10 cellular contexts compared by ENCODE assay signal in the genomic region with DNA sequence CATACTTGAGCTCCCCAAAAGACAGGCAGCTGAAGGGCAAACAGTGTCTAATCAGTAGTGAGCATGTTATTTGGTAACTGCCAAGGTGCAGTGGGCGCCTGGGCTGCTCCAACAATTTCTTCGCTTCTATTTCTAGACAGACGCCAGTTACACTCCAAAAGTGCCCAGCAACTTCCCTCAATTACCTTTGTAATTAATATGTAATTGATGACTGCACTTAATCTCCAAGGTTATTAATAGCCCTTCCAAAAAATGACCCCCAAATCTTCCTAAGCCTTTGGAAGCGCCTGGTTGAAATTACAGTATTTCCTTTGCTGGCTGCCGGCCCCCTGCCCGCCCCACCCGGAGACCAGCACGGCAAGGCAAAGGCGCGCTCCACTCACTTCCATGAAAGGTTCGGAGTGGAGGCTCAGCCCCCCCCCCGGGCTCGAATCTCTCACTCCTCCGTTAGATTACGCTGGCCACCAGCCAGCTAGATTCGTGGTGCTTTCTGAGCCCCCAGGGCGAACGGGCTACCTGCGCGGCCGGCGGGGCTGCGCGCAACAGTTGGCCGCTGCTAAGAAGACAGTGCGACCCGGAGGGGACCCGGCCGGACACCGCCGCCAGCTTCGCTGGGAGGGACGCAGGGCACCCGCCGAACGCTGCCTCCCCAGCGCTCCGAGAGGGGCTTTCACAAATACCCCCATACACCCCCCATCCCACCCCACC. TPM values are rescaled to one million over a fixed set of nuclear protein-coding genes. Genes with fewer than 3 reads are reported as not detected.
DNase-seq lines count a peak whose midpoint lies in the region; ATAC-seq, FAIRE-seq and TF ChIP-seq lines count a peak whose summit lies in the region.
"Had no signal": no experiment of that assay in that cellular context is flagged by ENCODE, and none has a peak within 500 bp of the region (broad histone marks: within the 10 kb centered on the region; RNA-seq: fewer than 3 reads in every experiment).

No MANE protein-coding gene starts in this region.

- intact Hi-C loops in left lung (cut with DNase I) = no loop called here

- peaks cover 63% of the 10 kb centered on the region for H3K27me3 Mint-ChIP-seq in activated T-cell treated with anti-CD3 and anti-CD28 coated beads, Interleukin-2, amount 50 U/mL, for 72 hours (ENCODE audit: low read depth)

- H3K27ac Mint-ChIP-seq in activated T-cell treated with anti-CD3 and anti-CD28 coated beads, Interleukin-2, amount 50 U/mL, for 72 hours = no peak overlapping the region

- 4 to 48% (median 16%) methylated on average over 28 to 38 of the region's 38 CpGs for WGBS in small intestine, 3 donors

- FAIRE-seq in bronchial epithelial cell (lab: Jason Lieb, UNC) = no peak
- FAIRE-seq in small intestine (lab: Jason Lieb, UNC) = no peak

- no peak for ATAC-seq in left lung
- ATAC-seq in activated T-cell treated with anti-CD3 and anti-CD28 coated beads, Interleukin-2, amount 50 U/mL, for 72 hours (replicated peaks in 1 of 2) = no peak

- H3K4me1 ChIP-seq in HUES48 (ENCODE audit: control insufficient read depth, insufficient read depth, low read length) (peaks cover 54% of the 10 kb centered on the region), left lung (peaks cover 0 to 3% of the 10 kb centered on the region in 2 donors), small intestine (ENCODE audit: control insufficient read depth in 2 of 2, insufficient read depth in 1 of 2, low read depth in 1 of 2, low read length in 1 of 2) (no peaks in the 10 kb centered on the region)

- H3K36me3 Mint-ChIP-seq in activated T-cell treated with anti-CD3 and anti-CD28 coated beads, Interleukin-2, amount 50 U/mL, for 72 hours (ENCODE audit: insufficient read depth in 2 of 2) = peaks cover 0 to 2% of the 10 kb centered on the region in 2 donors

- H3K36me3 ChIP-seq in HUES48 (ENCODE audit: control insufficient read depth, insufficient read depth, low read length) (peaks cover 48% of the 10 kb centered on the region), bronchial epithelial cell (ENCODE audit: control insufficient read depth, insufficient read depth, low read length) (no peaks in the 10 kb centered on the region), left lung (no peaks in the 10 kb centered on the region), small intestine (ENCODE audit: control insufficient read depth in 2 of 2, insufficient read depth in 2 of 2, low read length in 2 of 2) (no peaks in the 10 kb centered on the region)
- H3K36me3 ChIP-seq: MG63 had no signal

- TF ChIP-seq CTCF in bronchial epithelial cell (IDR thresholded peaks at IDR 0.05; ENCODE audit: insufficient read depth, low read length, severe bottlenecking) (no peak), left lung (IDR thresholded peaks at IDR 0.05) (no peak)

- peak overlapping the region; percentile 90 for H3K4me3 ChIP-seq in HUES48 (ENCODE audit: low read depth, low read length)
- H3K4me3 ChIP-seq in bronchial epithelial cell (ENCODE audit: low read depth, low read length) = peak overlapping the region; percentile 49
- H3K4me3 ChIP-seq in left lung = peak overlapping the region; percentile 42
- peak overlapping the region; percentile 41 to 49 for H3K4me3 ChIP-seq in small intestine (ENCODE audit: low read depth in 1 of 2, low read length in 2 of 2)

- H3K4me3 Mint-ChIP-seq in activated T-cell treated with anti-CD3 and anti-CD28 coated beads, Interleukin-2, amount 50 U/mL, for 72 hours = no peak overlapping the region

- H3K9me3 ChIP-seq in HUES48 (ENCODE audit: control insufficient read depth, insufficient read depth, low read length) (no peaks in the 10 kb centered on the region), left lung (no peaks in the 10 kb centered on the region), small intestine (ENCODE audit: control insufficient read depth, low read depth) (no peaks in the 10 kb centered on the region)
- H3K9me3 ChIP-seq: MG63 had no signal

- H3K27me3 ChIP-seq in HUES48 (ENCODE audit: control insufficient read depth, insufficient read depth, low read length) (0 out of 2 replicates have a peak, but pooled peaks cover 6% of the 10 kb centered on the region), bronchial epithelial cell (ENCODE audit: control insufficient read depth, insufficient read depth, low read length) (no peaks in the 10 kb centered on the region), left lung (peaks cover 0 to 60% of the 10 kb centered on the region in 2 donors), small intestine (ENCODE audit: control insufficient read depth in 2 of 2, insufficient read depth in 2 of 2, low read length in 2 of 2) (no peaks in the 10 kb centered on the region)
- H3K27me3 ChIP-seq: MG63 had no signal

- no peaks in the 10 kb centered on the region for H3K9me3 Mint-ChIP-seq in activated T-cell treated with anti-CD3 and anti-CD28 coated beads, Interleukin-2, amount 50 U/mL, for 72 hours

- H3K9ac ChIP-seq in HUES48 (ENCODE audit: low read depth, low read length) = peak overlapping the region; percentile 56

- H3K27ac ChIP-seq in HUES48 (ENCODE audit: low read depth, low read length) (peak overlapping the region; percentile 48), left lung (no peak overlapping the region), small intestine (ENCODE audit: low read depth in 1 of 2, low read length in 1 of 2) (no peak overlapping the region)

- DNase-seq in bronchial epithelial cell (ENCODE audit: low read depth) = no peak
- no peak for DNase-seq in left lung
- no peak for DNase-seq in small intestine
- no peak for DNase-seq in RPMI8226
- no peak for DNase-seq in AG08396 (ENCODE audit: low spot score)
- no peak for DNase-seq in NK-92 (lab: John Stamatoyannopoulos, UW; ENCODE audit: unreplicated experiment)
- no peak for DNase-seq in activated T-cell treated with anti-CD3 and anti-CD28 coated beads, Interleukin-2, amount 50 U/mL, for 72 hours
- DNase-seq: EL, MG63 had no signal

- H3K4me1 Mint-ChIP-seq in activated T-cell treated with anti-CD3 and anti-CD28 coated beads, Interleukin-2, amount 50 U/mL, for 72 hours (ENCODE audit: low read depth) = no peaks in the 10 kb centered on the region

RNA-seq across cellular contexts. Expression of gene GPC4, which starts 1.9 kb away (rescaled TPM):
- total RNA-seq in bronchial epithelial cell (0.26 and 0.64 TPM in 2 replicates), left lung (10 to 100 TPM; 34.4 to 59.9 TPM)
- polyA plus RNA-seq in small intestine = 10 to 100 TPM in 1 of 3 donors, 1 to 10 TPM in 2; 1.3 to 15.3 (median 1.9) TPM
- total RNA-seq in activated T-cell treated with anti-CD3 and anti-CD28 coated beads, Interleukin-2, amount 50 U/mL, for 72 hours = not detected

Comparison
In these comparisons a context has a peak if more than half of its experiments do, and no peak if none do; other contexts are left out.
1. RNA of gene GPC4, which starts 1.9 kb away (total RNA-seq): 34.4 to 59.9 TPM in left lung; 0.26 to 0.64 TPM in bronchial epithelial cell and not detected in activated T-cell treated with anti-CD3 and anti-CD28 coated beads, Interleukin-2, amount 50 U/mL, for 72 hours; every median in the first group is over 10 times any median in the second.
2. Peak in every context shown above with its lines, with median percentiles within 50 percentile points of each other: H3K4me3 ChIP-seq.